27 cellular contexts compared by ENCODE assay signal in the genomic region with DNA sequence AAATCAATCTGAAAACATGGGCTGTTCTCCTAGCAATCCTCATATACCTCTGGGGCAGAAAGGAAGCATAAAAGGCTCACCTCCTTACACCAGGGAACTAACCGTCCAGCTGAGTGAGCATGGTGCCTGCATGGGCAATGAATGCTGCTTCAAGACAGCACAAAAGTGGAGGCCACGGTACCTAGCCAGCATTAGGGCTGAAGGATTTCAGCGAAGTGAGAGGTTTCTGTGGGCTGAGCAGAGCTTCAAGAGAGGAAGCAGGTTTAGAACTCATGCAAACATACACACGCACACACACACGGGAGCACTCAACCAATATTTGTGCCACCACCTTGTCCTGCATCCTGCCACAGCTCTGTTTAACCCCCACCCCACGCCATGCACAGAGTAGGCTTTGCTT.
"Had no signal": no experiment of that assay in that cellular context is flagged by ENCODE, and none has a peak within 500 bp of the region (broad histone marks: within the 10 kb centered on the region; RNA-seq: fewer than 3 reads in every experiment).

No MANE protein-coding gene starts in this region.

- H3K27ac ChIP-seq: stomach, suprapubic skin, testis, thoracic aorta, thyroid gland, tibial artery, tibial nerve, transverse colon, upper lobe of left lung, upper lobe of right lung, uterus, vagina had no signal

- FAIRE-seq: urothelium cell line had no signal

- H3K9me3 ChIP-seq: stomach, suprapubic skin, testis, thoracic aorta, thyroid gland, tibial artery, tibial nerve, transverse colon, upper lobe of left lung, upper lobe of right lung, uterus, vagina had no signal

- ATAC-seq: stimulated activated effector memory CD8-positive, alpha-beta T cell treated with anti-CD3 and anti-CD28 coated beads, Interleukin-12 subunit alpha, Interleukin-12 subunit beta, amount 100 ng/mL, for 72 hours; stimulated activated memory B cell treated with anti-CD40 and anti-IgM and Interleukin-4, amounts not matched to agents 10 μg/mL and 1 μg/mL and 100 μg/mL, for 72 hours; stimulated activated naive B cell treated with anti-CD40 and anti-IgM and Interleukin-4, amounts not matched to agents 10 μg/mL and 1 μg/mL and 100 μg/mL, for 72 hours; stimulated activated naive CD8-positive, alpha-beta T cell treated with anti-CD3 and anti-CD28 coated beads, Interleukin-15, amount 100 ng/mL, for 72 hours; stimulated activated naive CD8-positive, alpha-beta T cell treated with anti-CD3 and anti-CD28 coated beads, Interleukin-15, Interleukin-2, amounts not matched to agents 100 U/mL and 50 U/mL, for 24 hours; upper lobe of right lung had no signal

- H3K36me3 ChIP-seq: stomach, suprapubic skin, thoracic aorta, thyroid gland, tibial artery, tibial nerve, transverse colon, upper lobe of left lung, upper lobe of right lung, uterus, vagina had no signal

- DNase-seq: stimulated activated CD4-positive, alpha-beta T cell treated with anti-CD3 and anti-CD28 coated beads, Interleukin-2, amount 100 ng/mL, for 48 hours; stimulated activated CD4-positive, alpha-beta T cell treated with anti-CD3 and anti-CD28 coated beads, Interleukin-4, amount 100 ng/mL, for 1 hour; stimulated activated CD4-positive, alpha-beta T cell treated with anti-CD3 and anti-CD28 coated beads, Interleukin-4, amount 100 ng/mL, for 24 hours; stimulated activated CD4-positive, alpha-beta T cell treated with anti-CD3 and anti-CD28 coated beads, Interleukin-4, amount 100 ng/mL, for 4 hours; stimulated activated CD8-positive, alpha-beta memory T cell treated with anti-CD3 and anti-CD28 coated beads, Interleukin-4, amount 100 ng/mL, for 48 hours; stimulated activated naive B cell treated with anti-CD40 and anti-IgM and Interleukin-4, amounts not matched to agents 10 μg/mL and 1 μg/mL and 100 μg/mL, for 72 hours; stimulated activated naive CD4-positive, alpha-beta T cell; stimulated activated naive CD4-positive, alpha-beta T cell treated with Interleukin-2 at 50 U/mL for 16 hours; stimulated activated naive CD8-positive, alpha-beta T cell treated with anti-CD3 and anti-CD28 coated beads, Interleukin-15, amount 100 ng/mL, for 72 hours; stimulated activated naive CD8-positive, alpha-beta T cell treated with anti-CD3 and anti-CD28 coated beads, Interleukin-15, Interleukin-2, amounts not matched to agents 100 U/mL and 50 U/mL, for 24 hours; stomach; substantia nigra; testis; thyroid gland; tibial artery; transverse colon; trophoblast cell; upper lobe of left lung; upper lobe of right lung; uterus had no signal

- H3K27me3 ChIP-seq: suprapubic skin, testis, thyroid gland, tibial artery, tibial nerve, transverse colon, upper lobe of left lung, upper lobe of right lung, uterus, vagina had no signal

- H3K4me1 ChIP-seq: stomach, suprapubic skin, testis, thyroid gland, tibial artery, tibial nerve, transverse colon, upper lobe of left lung, upper lobe of right lung, uterus, vagina had no signal

- H3K4me3 ChIP-seq: stomach, suprapubic skin, testis, thoracic aorta, thyroid gland, tibial artery, tibial nerve, transverse colon, upper lobe of left lung, upper lobe of right lung, uterus, vagina had no signal
